Comparison of ENCODE assay signal across 8 cellular contexts in genomic region chr11:66595245-66595904, GRCh38. TPM values are rescaled to one million over a fixed set of nuclear protein-coding genes. Genes with fewer than 3 reads are reported as not detected.
DNase-seq lines count a peak whose midpoint lies in the region; ATAC-seq, FAIRE-seq and TF ChIP-seq lines count a peak whose summit lies in the region.

No MANE protein-coding gene starts in this region.

- H3K27ac ChIP-seq in layer of hippocampus (ENCODE audit: low read depth, low read length) (peak overlapping the region; percentile 42), upper lobe of left lung (peak overlapping the region; percentile 55 to 64 (median 58))

- H3K27me3 Mint-ChIP-seq in activated naive CD4-positive, alpha-beta T cell treated with anti-CD3 and anti-CD28 coated beads, Interleukin-2, amount 50 U/mL, for 24 hours, result no peaks in the 10 kb centered on the region
- no peaks in the 10 kb centered on the region for H3K27me3 Mint-ChIP-seq in activated T-helper 1 cell treated with anti-CD3 and anti-CD28 coated beads, Interleukin-12 subunit alpha, Interleukin-12 subunit beta, Interleukin-2, Interleukin-4 antibody, amounts not matched to agents 30 ng/mL and 10 ng/mL and 1 ng/mL, durations not matched to agents 14 hours and 24 hours and 36 hours (ENCODE audit: insufficient read depth)

- H3K4me1 ChIP-seq in upper lobe of left lung, result peaks cover 30 to 34% (median 31%) of the 10 kb centered on the region in 4 donors

- DNase-seq in activated naive CD4-positive, alpha-beta T cell (lab: John Stamatoyannopoulos, UW), result no peak
- DNase-seq in activated T-helper 1 cell treated with anti-CD3 and anti-CD28 coated beads, Interleukin-12 subunit alpha, Interleukin-12 subunit beta, Interleukin-2, Interleukin-4 antibody, amounts not matched to agents 30 ng/mL and 10 ng/mL and 1 ng/mL, durations not matched to agents 14 hours and 24 hours and 36 hours (ENCODE audit: low spot score), result no peak
- DNase-seq in upper lobe of left lung, result no peak
- no peak for DNase-seq in D721Med (ENCODE audit: insufficient read length, low spot score)
- DNase-seq in activated effector memory CD4-positive, alpha-beta T cell treated with Interleukin-2 at 50 U/mL for 16 hours, result no peak

- intact Hi-C loops in activated T-helper 1 cell treated with anti-CD3 and anti-CD28 coated beads, Interleukin-12 subunit alpha, Interleukin-12 subunit beta, Interleukin-2, Interleukin-4 antibody, amounts not matched to agents 30 ng/mL and 10 ng/mL and 1 ng/mL, durations not matched to agents 14 hours and 24 hours and 36 hours (cut with micrococcal nuclease), result no loop called here

- no peak overlapping the region for H3K4me3 ChIP-seq in upper lobe of left lung

- FAIRE-seq in D721Med (lab: Jason Lieb, UNC), result no peak

- WGBS in upper lobe of left lung, 2 donors, result 38 to 45% methylated on average over 5 of the region's 5 CpGs

- no peaks in the 10 kb centered on the region for H3K27me3 ChIP-seq in layer of hippocampus (ENCODE audit: control insufficient read depth, insufficient read depth, low read length)
- H3K27me3 ChIP-seq in upper lobe of left lung, result no peaks in the 10 kb centered on the region

- H3K27ac Mint-ChIP-seq in activated naive CD4-positive, alpha-beta T cell treated with anti-CD3 and anti-CD28 coated beads, Interleukin-2, amount 50 U/mL, for 24 hours, result peak overlapping the region; percentile 84
- H3K27ac Mint-ChIP-seq in activated T-helper 1 cell treated with anti-CD3 and anti-CD28 coated beads, Interleukin-12 subunit alpha, Interleukin-12 subunit beta, Interleukin-2, Interleukin-4 antibody, amounts not matched to agents 30 ng/mL and 10 ng/mL and 1 ng/mL, durations not matched to agents 14 hours and 24 hours and 36 hours, result peak overlapping the region; percentile 68

- peaks cover 0 to 16% (median 9%) of the 10 kb centered on the region in 4 donors for H3K36me3 ChIP-seq in upper lobe of left lung

- TF ChIP-seq EP300 in upper lobe of left lung (IDR thresholded peaks at IDR 0.05), result no peak

- no peak for TF ChIP-seq POLR2A in upper lobe of left lung (IDR thresholded peaks at IDR 0.05)

- H3K9me3 Mint-ChIP-seq in activated naive CD4-positive, alpha-beta T cell treated with anti-CD3 and anti-CD28 coated beads, Interleukin-2, amount 50 U/mL, for 24 hours, result no peaks in the 10 kb centered on the region
- H3K9me3 Mint-ChIP-seq in activated T-helper 1 cell treated with anti-CD3 and anti-CD28 coated beads, Interleukin-12 subunit alpha, Interleukin-12 subunit beta, Interleukin-2, Interleukin-4 antibody, amounts not matched to agents 30 ng/mL and 10 ng/mL and 1 ng/mL, durations not matched to agents 14 hours and 24 hours and 36 hours, result no peaks in the 10 kb centered on the region

- ATAC-seq in upper lobe of left lung (ENCODE audit: low FRiP score in 2 of 2), result no peak
- no peak for ATAC-seq in GM21381 (IDR thresholded peaks at IDR 0.05; ENCODE audit: unreplicated experiment)

- peak overlapping the region; percentile 78 for H3K4me3 Mint-ChIP-seq in activated naive CD4-positive, alpha-beta T cell treated with anti-CD3 and anti-CD28 coated beads, Interleukin-2, amount 50 U/mL, for 24 hours
- peak overlapping the region; percentile 72 for H3K4me3 Mint-ChIP-seq in activated T-helper 1 cell treated with anti-CD3 and anti-CD28 coated beads, Interleukin-12 subunit alpha, Interleukin-12 subunit beta, Interleukin-2, Interleukin-4 antibody, amounts not matched to agents 30 ng/mL and 10 ng/mL and 1 ng/mL, durations not matched to agents 14 hours and 24 hours and 36 hours

- TF ChIP-seq CTCF in upper lobe of left lung (IDR thresholded peaks at IDR 0.05) (no peak), D721Med (IDR thresholded peaks at IDR 0.05; ENCODE audit: insufficient read depth, missing control alignments) (no peak)

- H3K4me1 Mint-ChIP-seq in activated naive CD4-positive, alpha-beta T cell treated with anti-CD3 and anti-CD28 coated beads, Interleukin-2, amount 50 U/mL, for 24 hours, result peaks cover 38% of the 10 kb centered on the region
- H3K4me1 Mint-ChIP-seq in activated T-helper 1 cell treated with anti-CD3 and anti-CD28 coated beads, Interleukin-12 subunit alpha, Interleukin-12 subunit beta, Interleukin-2, Interleukin-4 antibody, amounts not matched to agents 30 ng/mL and 10 ng/mL and 1 ng/mL, durations not matched to agents 14 hours and 24 hours and 36 hours (ENCODE audit: low read depth), result peaks cover 30% of the 10 kb centered on the region

- H3K9me3 ChIP-seq in upper lobe of left lung, result no peaks in the 10 kb centered on the region

- no peaks in the 10 kb centered on the region for H3K36me3 Mint-ChIP-seq in activated naive CD4-positive, alpha-beta T cell treated with anti-CD3 and anti-CD28 coated beads, Interleukin-2, amount 50 U/mL, for 24 hours
- peaks cover 4% of the 10 kb centered on the region for H3K36me3 Mint-ChIP-seq in activated T-helper 1 cell treated with anti-CD3 and anti-CD28 coated beads, Interleukin-12 subunit alpha, Interleukin-12 subunit beta, Interleukin-2, Interleukin-4 antibody, amounts not matched to agents 30 ng/mL and 10 ng/mL and 1 ng/mL, durations not matched to agents 14 hours and 24 hours and 36 hours (ENCODE audit: low read depth)

RNA-seq across cellular contexts. Expression of gene CCS, which starts 2.4 kb away (rescaled TPM):
- total RNA-seq in activated T-helper 1 cell treated with anti-CD3 and anti-CD28 coated beads, Interleukin-12 subunit alpha, Interleukin-12 subunit beta, Interleukin-2, Interleukin-4 antibody, amounts not matched to agents 30 ng/mL and 10 ng/mL and 1 ng/mL, durations not matched to agents 14 hours and 24 hours and 36 hours, result 25.3 and 32.1 TPM in 2 replicates
- 10 to 100 TPM; 24.3 to 82.8 (median 34.0) TPM for total RNA-seq in upper lobe of left lung

RNA-seq across cellular contexts. Expression of gene CCDC87, which starts 2.5 kb away (rescaled TPM):
- 0.29 and 0.37 TPM in 2 replicates for total RNA-seq in activated T-helper 1 cell treated with anti-CD3 and anti-CD28 coated beads, Interleukin-12 subunit alpha, Interleukin-12 subunit beta, Interleukin-2, Interleukin-4 antibody, amounts not matched to agents 30 ng/mL and 10 ng/mL and 1 ng/mL, durations not matched to agents 14 hours and 24 hours and 36 hours
- total RNA-seq in upper lobe of left lung, result 1 to 10 TPM in 1 of 6 donors, under 1 TPM in 4, not detected in 1; 0.20 to 4.2 (median 0.44) TPM

RNA-seq across cellular contexts. Expression of gene RBM14, which starts 21.1 kb away (rescaled TPM):
- 198 and 200 TPM in 2 replicates for total RNA-seq in activated T-helper 1 cell treated with anti-CD3 and anti-CD28 coated beads, Interleukin-12 subunit alpha, Interleukin-12 subunit beta, Interleukin-2, Interleukin-4 antibody, amounts not matched to agents 30 ng/mL and 10 ng/mL and 1 ng/mL, durations not matched to agents 14 hours and 24 hours and 36 hours
- 100 to 1,000 TPM in 1 of 6 donors, 10 to 100 TPM in 5; 45.7 to 114 (median 73.1) TPM for total RNA-seq in upper lobe of left lung

RNA-seq across cellular contexts. Expression of gene CTSF, which starts 27.0 kb away (rescaled TPM):
- total RNA-seq in activated T-helper 1 cell treated with anti-CD3 and anti-CD28 coated beads, Interleukin-12 subunit alpha, Interleukin-12 subunit beta, Interleukin-2, Interleukin-4 antibody, amounts not matched to agents 30 ng/mL and 10 ng/mL and 1 ng/mL, durations not matched to agents 14 hours and 24 hours and 36 hours, result 0.71 and 0.73 TPM in 2 replicates
- 10 to 100 TPM; 28.5 to 81.7 (median 40.3) TPM for total RNA-seq in upper lobe of left lung

RNA-seq across cellular contexts. Expression of gene RBM4, which starts 43.1 kb away (rescaled TPM):
- total RNA-seq in activated T-helper 1 cell treated with anti-CD3 and anti-CD28 coated beads, Interleukin-12 subunit alpha, Interleukin-12 subunit beta, Interleukin-2, Interleukin-4 antibody, amounts not matched to agents 30 ng/mL and 10 ng/mL and 1 ng/mL, durations not matched to agents 14 hours and 24 hours and 36 hours, result 131 and 133 TPM in 2 replicates
- total RNA-seq in upper lobe of left lung, result 100 to 1,000 TPM in 2 of 6 donors, 10 to 100 TPM in 4; 62.4 to 103 (median 90.2) TPM
